In the genomic region with DNA sequence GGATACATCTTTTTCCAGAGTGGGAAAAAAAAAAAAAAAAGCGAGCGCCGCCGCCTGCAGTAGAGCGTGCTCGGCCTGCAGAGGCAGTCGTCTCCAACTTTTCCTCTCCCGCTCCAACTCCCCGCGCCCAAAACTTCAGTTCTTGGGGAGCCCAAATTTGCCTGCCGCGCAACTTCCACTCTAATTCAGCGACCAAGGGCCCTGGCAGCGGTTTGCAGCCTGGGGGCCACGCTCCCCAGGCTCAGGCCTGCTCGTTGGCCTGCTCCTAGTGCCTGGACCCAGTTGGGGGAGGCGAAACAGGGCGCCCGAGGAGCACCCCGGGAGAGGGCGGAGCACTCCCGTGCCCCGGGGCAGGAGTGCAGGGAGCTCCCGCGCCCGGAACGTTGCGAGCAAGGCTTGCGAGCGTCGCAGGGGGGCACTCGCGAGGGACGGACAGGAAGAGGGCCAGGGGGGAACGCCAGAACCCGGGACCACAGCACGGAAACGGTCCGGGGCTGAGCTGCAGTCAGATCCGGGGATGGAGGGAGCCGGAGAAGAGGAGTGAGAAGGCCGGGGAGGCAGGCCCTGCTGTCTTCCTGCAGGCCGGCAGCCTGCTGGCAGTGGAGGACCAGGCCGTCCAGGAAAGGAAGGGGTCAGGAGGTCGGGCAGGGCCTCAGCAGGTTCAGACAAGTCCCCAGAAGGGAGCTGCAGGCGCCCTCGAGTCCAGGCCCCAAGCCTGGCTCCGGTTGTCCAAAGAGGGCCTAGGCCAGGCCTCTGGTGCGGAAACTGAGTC, we compare ENCODE assay signal across 8 cellular contexts. TPM values are rescaled to one million over a fixed set of nuclear protein-coding genes. Genes with fewer than 3 reads are reported as not detected.
DNase-seq lines count a peak whose midpoint lies in the region; ATAC-seq, FAIRE-seq and TF ChIP-seq lines count a peak whose summit lies in the region.

A gene with protein sequence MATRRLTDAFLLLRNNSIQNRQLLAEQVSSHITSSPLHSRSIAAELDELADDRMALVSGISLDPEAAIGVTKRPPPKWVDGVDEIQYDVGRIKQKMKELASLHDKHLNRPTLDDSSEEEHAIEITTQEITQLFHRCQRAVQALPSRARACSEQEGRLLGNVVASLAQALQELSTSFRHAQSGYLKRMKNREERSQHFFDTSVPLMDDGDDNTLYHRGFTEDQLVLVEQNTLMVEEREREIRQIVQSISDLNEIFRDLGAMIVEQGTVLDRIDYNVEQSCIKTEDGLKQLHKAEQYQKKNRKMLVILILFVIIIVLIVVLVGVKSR (plus strand): TSS at position 508 of the 772 bp plus-strand sequence. CDS start 724 bp downstream, outside the sequence.

- H3K4me3 ChIP-seq in A549 (peak within 1 kb of the TSS; percentile 91), spleen (peak within 1 kb of the TSS; percentile 84 to 100 (median 97))

- H3K9me3 Mint-ChIP-seq in activated B cell treated with CpG ODN at 0.5 μM for 24 hours: no peaks in the 10 kb centered on the region

- peak; percentile 96 to 98 for ATAC-seq in A549
- peak; percentile 67 for ATAC-seq in GM18868 (IDR thresholded peaks at IDR 0.05; ENCODE audit: unreplicated experiment)
- ATAC-seq in HG03139 (IDR thresholded peaks at IDR 0.05; ENCODE audit: unreplicated experiment): peak; percentile 61
- peak; percentile 82 for ATAC-seq in activated B cell treated with CpG ODN at 0.5 μM for 24 hours (ENCODE audit: low read depth)

- POLR2A ChIA-PET in A549 (lab: Yijun Ruan, JAX): interaction anchor here (0.5 to 2.4 kb wide), 13 partner anchors 8 to 805 kb away, joined by 3 to 23 read pairs (median 4); a partner anchor contains a TSS
- POLR2A ChIA-PET in activated B cell treated with CpG ODN at 0.5 μM for 24 hours (lab: Charles Lee): interaction anchor here (0.5 to 3.1 kb wide), 19 partner anchors 9 to 1259 kb away, joined by 3 to 45 read pairs (median 9); a partner anchor contains a TSS

- peaks cover 0 to 10% (median 0%) of the 10 kb centered on the region in 6 donors for H3K36me3 ChIP-seq in spleen

- peak within 1 kb of the TSS; percentile 96 for H3K4me2 ChIP-seq in A549

- peaks cover 20% of the 10 kb centered on the region for H3K4me1 Mint-ChIP-seq in activated B cell treated with CpG ODN at 0.5 μM for 24 hours

- TF ChIP-seq POLR2A in A549 (IDR thresholded peaks at IDR 0.05; ENCODE audit: low read length) (peak; percentile 44), spleen (IDR thresholded peaks at IDR 0.05) (peak; percentile 20 to 85 (median 25))

- peak; percentile 58 for TF ChIP-seq CTCF in A549 (IDR thresholded peaks at IDR 0.05)
- TF ChIP-seq CTCF in activated B cell treated with CpG ODN at 0.5 μM for 24 hours (IDR thresholded peaks at IDR 0.05): no peak
- TF ChIP-seq CTCF in spleen (IDR thresholded peaks at IDR 0.05 in 8 of 11, conservative IDR thresholded peaks at IDR 0.05 in 3 of 11): peak in 10 of 11 experiments; percentile 31 to 79 (median 65)

- H3K27ac Mint-ChIP-seq in activated B cell treated with CpG ODN at 0.5 μM for 24 hours: peak within 1 kb of the TSS; percentile 93

- no peak for FAIRE-seq in A549 (lab: Jason Lieb, UNC)

- intact Hi-C loops in activated B cell treated with CpG ODN at 0.5 μM for 24 hours (cut with micrococcal nuclease): loop anchor here (1.0 to 10.0 kb wide), 6 partner anchors 17 to 1291 kb away; a partner anchor contains a TSS
- intact Hi-C loops in spleen (cut with DNase I; ENCODE audit: low total_unique reads): loop anchor here (5.0 kb wide), 1 partner anchor 414 kb away; no protein-coding TSS in a partner anchor

- peaks cover 26% of the 10 kb centered on the region; the same call in 2 of the 3 replicates for H3K4me1 ChIP-seq in A549
- H3K4me1 ChIP-seq in spleen: peaks cover 27 to 52% (median 45%) of the 10 kb centered on the region in 6 donors

- peak; percentile 0 to 35; a peak in 3 of 5 replicates for TF ChIP-seq RAD21 in A549 (conservative IDR thresholded peaks at IDR 0.05 in 1 of 2, IDR thresholded peaks at IDR 0.05 in 1 of 2)

- H3K36me3 Mint-ChIP-seq in activated B cell treated with CpG ODN at 0.5 μM for 24 hours (ENCODE audit: low read depth): peaks cover 13% of the 10 kb centered on the region

- CTCF ChIA-PET in A549 (lab: Yijun Ruan, JAX) (interaction anchor here (0.6 to 3.5 kb wide), 72 partner anchors 9 to 1055 kb away, joined by 3 to 36 read pairs (median 4); a partner anchor contains a TSS), activated B cell treated with CpG ODN at 0.5 μM for 24 hours (lab: Charles Lee) (interaction anchor here (0.8 to 1.4 kb wide), 8 partner anchors 9 to 440 kb away, joined by 3 to 7 read pairs (median 3); no protein-coding TSS in a partner anchor)

- peak; percentile 96 to 99 for DNase-seq in A549 (ENCODE audit: low read depth in 1 of 2, low spot score in 1 of 2)
- DNase-seq in NCI-H2227 treated with DMSO at 0.1 percent for 48 hours (lab: John Stamatoyannopoulos, UW): peak; percentile 85
- peak; percentile 79 for DNase-seq in activated B cell treated with CpG ODN at 0.5 μM for 24 hours
- peak in 60 of 61 donors; percentile 30 to 91 (median 81) for DNase-seq in caudate nucleus (lab: John Stamatoyannopoulos, UW)
- DNase-seq in inferior parietal cortex (ENCODE audit: extremely low spot score): peak; percentile 85
- DNase-seq in spleen: peak; percentile 97

- no peak for TF ChIP-seq EP300 in A549 (IDR thresholded peaks at IDR 0.05)

- WGBS in A549 (ENCODE audit: missing lambda C conversion rate): 3% methylated on average over 19 of the region's 49 CpGs
- WGBS in spleen, 5 donors: 0 to 1% (median 1%) methylated on average over 30 to 49 of the region's 49 CpGs

- H3K9me3 ChIP-seq in A549 (no peaks in the 10 kb centered on the region), spleen (no peaks in the 10 kb centered on the region)

- peak within 1 kb of the TSS; percentile 90 to 95 for H3K27ac ChIP-seq in A549
- H3K27ac ChIP-seq in caudate nucleus (ENCODE audit: low read depth, low read length): peak within 1 kb of the TSS; percentile 92
- peak within 1 kb of the TSS; percentile 91 to 98 (median 94) for H3K27ac ChIP-seq in spleen

- peak within 1 kb of the TSS; percentile 97 for H3K4me3 Mint-ChIP-seq in activated B cell treated with CpG ODN at 0.5 μM for 24 hours

- H3K27me3 ChIP-seq in spleen (replicated peaks in 1 of 7): peaks cover 0 to 8% (median 0%) of the 10 kb centered on the region in 7 donors

- H3K27me3 Mint-ChIP-seq in activated B cell treated with CpG ODN at 0.5 μM for 24 hours: no peaks in the 10 kb centered on the region

TF ChIP-seq in A549, 52 proteins besides CTCF, POLR2A, EP300 and RAD21 (continues in another document):
- no peak for TF ChIP-seq CBX8 (IDR thresholded peaks at IDR 0.05)
- TF ChIP-seq, protein P1, sequence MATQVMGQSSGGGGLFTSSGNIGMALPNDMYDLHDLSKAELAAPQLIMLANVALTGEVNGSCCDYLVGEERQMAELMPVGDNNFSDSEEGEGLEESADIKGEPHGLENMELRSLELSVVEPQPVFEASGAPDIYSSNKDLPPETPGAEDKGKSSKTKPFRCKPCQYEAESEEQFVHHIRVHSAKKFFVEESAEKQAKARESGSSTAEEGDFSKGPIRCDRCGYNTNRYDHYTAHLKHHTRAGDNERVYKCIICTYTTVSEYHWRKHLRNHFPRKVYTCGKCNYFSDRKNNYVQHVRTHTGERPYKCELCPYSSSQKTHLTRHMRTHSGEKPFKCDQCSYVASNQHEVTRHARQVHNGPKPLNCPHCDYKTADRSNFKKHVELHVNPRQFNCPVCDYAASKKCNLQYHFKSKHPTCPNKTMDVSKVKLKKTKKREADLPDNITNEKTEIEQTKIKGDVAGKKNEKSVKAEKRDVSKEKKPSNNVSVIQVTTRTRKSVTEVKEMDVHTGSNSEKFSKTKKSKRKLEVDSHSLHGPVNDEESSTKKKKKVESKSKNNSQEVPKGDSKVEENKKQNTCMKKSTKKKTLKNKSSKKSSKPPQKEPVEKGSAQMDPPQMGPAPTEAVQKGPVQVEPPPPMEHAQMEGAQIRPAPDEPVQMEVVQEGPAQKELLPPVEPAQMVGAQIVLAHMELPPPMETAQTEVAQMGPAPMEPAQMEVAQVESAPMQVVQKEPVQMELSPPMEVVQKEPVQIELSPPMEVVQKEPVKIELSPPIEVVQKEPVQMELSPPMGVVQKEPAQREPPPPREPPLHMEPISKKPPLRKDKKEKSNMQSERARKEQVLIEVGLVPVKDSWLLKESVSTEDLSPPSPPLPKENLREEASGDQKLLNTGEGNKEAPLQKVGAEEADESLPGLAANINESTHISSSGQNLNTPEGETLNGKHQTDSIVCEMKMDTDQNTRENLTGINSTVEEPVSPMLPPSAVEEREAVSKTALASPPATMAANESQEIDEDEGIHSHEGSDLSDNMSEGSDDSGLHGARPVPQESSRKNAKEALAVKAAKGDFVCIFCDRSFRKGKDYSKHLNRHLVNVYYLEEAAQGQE (IDR thresholded peaks at IDR 0.05): peak; percentile 46
- TF ChIP-seq, protein P2, sequence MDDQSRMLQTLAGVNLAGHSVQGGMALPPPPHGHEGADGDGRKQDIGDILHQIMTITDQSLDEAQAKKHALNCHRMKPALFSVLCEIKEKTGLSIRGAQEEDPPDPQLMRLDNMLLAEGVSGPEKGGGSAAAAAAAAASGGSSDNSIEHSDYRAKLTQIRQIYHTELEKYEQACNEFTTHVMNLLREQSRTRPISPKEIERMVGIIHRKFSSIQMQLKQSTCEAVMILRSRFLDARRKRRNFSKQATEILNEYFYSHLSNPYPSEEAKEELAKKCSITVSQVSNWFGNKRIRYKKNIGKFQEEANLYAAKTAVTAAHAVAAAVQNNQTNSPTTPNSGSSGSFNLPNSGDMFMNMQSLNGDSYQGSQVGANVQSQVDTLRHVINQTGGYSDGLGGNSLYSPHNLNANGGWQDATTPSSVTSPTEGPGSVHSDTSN (IDR thresholded peaks at IDR 0.05): peak; percentile 85
- no peak for TF ChIP-seq SREBF2 (IDR thresholded peaks at IDR 0.05)
- no peak for TF ChIP-seq RFX5 (IDR thresholded peaks at IDR 0.05)
- TF ChIP-seq ZNF302 (CRISPR knock-in tag; IDR thresholded peaks at IDR 0.05): no peak

RNA-seq across cellular contexts. Expression of the gene that starts here (rescaled TPM):
- polyA plus RNA-seq in A549 (2011; rRNA removed) (63.0 and 71.6 TPM in 2 replicates), A549 (2017; fragmentation: RNase III; extraction: RNeasy Plus Mini Kit Qiagen cat#74134 plus additional on column Dnase treatment) (65.1 to 79.0 TPM (median 68.5 TPM) in 3 replicates), spleen (10 to 100 TPM; 34.4 to 47.3 (median 43.5) TPM)
- 33.2 and 35.8 TPM in 2 replicates for polyA plus RNA-seq in A549 (2012; cell fraction: cytosol; rRNA removed)
- polyA plus RNA-seq in A549 (2012; cell fraction: nucleus; rRNA removed): 41.9 and 63.5 TPM in 2 replicates
- polyA minus RNA-seq in A549 (2011; rRNA and poly(A)+ RNA removed): 15.5 and 20.0 TPM in 2 replicates
- total RNA-seq in activated B cell treated with CpG ODN at 0.5 μM for 24 hours (71.4 and 77.4 TPM in 2 replicates), spleen (100 to 1,000 TPM in 1 of 7 donors, 10 to 100 TPM in 6; 62.6 to 105 (median 83.6) TPM)

Comparison
In these comparisons a context has a peak if more than half of its experiments do, and no peak if none do; other contexts are left out.
1. Peak in every context shown above with its lines: DNase-seq, ATAC-seq, H3K4me3 ChIP-seq and H3K27ac ChIP-seq.